Comparison of ENCODE assay signal across 11 cellular contexts in genomic region chr17:27319536-27320221, GRCh38. TPM values are rescaled to one million over a fixed set of nuclear protein-coding genes. Genes with fewer than 3 reads are reported as not detected.
DNase-seq lines count a peak whose midpoint lies in the region; ATAC-seq and FAIRE-seq lines count a peak whose summit lies in the region.
"Had no signal": no experiment of that assay in that cellular context is flagged by ENCODE, and none has a peak within 500 bp of the region (broad histone marks: within the 10 kb centered on the region; RNA-seq: fewer than 3 reads in every experiment).

No MANE protein-coding gene starts in this region.

- H3K27me3 Mint-ChIP-seq in naive thymus-derived CD4-positive, alpha-beta T cell = no peaks in the 10 kb centered on the region
- H3K27me3 Mint-ChIP-seq: activated naive CD8-positive, alpha-beta T cell treated with anti-CD3 and anti-CD28 coated beads, Interleukin-2, amount 10 ng/mL, durations not matched to agents 7 days and 5 days had no signal

- POLR2A ChIA-PET in naive thymus-derived CD4-positive, alpha-beta T cell (lab: Charles Lee) = interaction anchor here (1.1 kb wide), 1 partner anchor 25 kb away, joined by 3 read pairs; the partner anchor contains the start of gene WSB1

- no peak overlapping the region for H3K4me3 ChIP-seq in naive thymus-derived CD4-positive, alpha-beta T cell (ENCODE audit: low read length)

- H3K4me1 ChIP-seq in naive thymus-derived CD4-positive, alpha-beta T cell (ENCODE audit: control insufficient read depth in 2 of 2, insufficient read depth in 2 of 2, low read length in 2 of 2) = no peaks in the 10 kb centered on the region

- no peak for FAIRE-seq in HTR-8/SVneo (lab: Jason Lieb, UNC)
- no peak for FAIRE-seq in urothelium cell line (lab: Jason Lieb, UNC)

- peak; percentile 9 to 35 for DNase-seq in AML-193 (lab: John Stamatoyannopoulos, UW)
- peak; percentile 52 for DNase-seq in NCI-H2196 treated with DMSO at 0.1 percent for 48 hours (lab: John Stamatoyannopoulos, UW; ENCODE audit: unreplicated experiment)
- DNase-seq in naive thymus-derived CD4-positive, alpha-beta T cell = no peak
- DNase-seq in NCI-H345 treated with DMSO at 0.1 percent for 48 hours (lab: John Stamatoyannopoulos, UW; ENCODE audit: unreplicated experiment) = no peak
- DNase-seq in HTR-8/SVneo (ENCODE audit: insufficient read length, low spot score) = no peak
- no peak for DNase-seq in urothelium cell line (ENCODE audit: low spot score)
- DNase-seq in SIG-M5 treated with dmso at 0.1 percent for 504 hours (lab: John Stamatoyannopoulos, UW; ENCODE audit: unreplicated experiment) = no peak
- DNase-seq: activated naive CD8-positive, alpha-beta T cell treated with anti-CD3 and anti-CD28 coated beads, Interleukin-2, amount 10 ng/mL, durations not matched to agents 7 days and 5 days; GF-D8; stimulated activated CD4-positive, alpha-beta T cell treated with anti-CD3 and anti-CD28 coated beads, Interleukin-4, amount 100 ng/mL, for 24 hours had no signal

- H3K9me3 Mint-ChIP-seq in naive thymus-derived CD4-positive, alpha-beta T cell = no peaks in the 10 kb centered on the region
- H3K9me3 Mint-ChIP-seq: activated naive CD8-positive, alpha-beta T cell treated with anti-CD3 and anti-CD28 coated beads, Interleukin-2, amount 10 ng/mL, durations not matched to agents 7 days and 5 days had no signal

- intact Hi-C loops in naive thymus-derived CD4-positive, alpha-beta T cell (cut with micrococcal nuclease) = no loop called here

- CTCF ChIA-PET in naive thymus-derived CD4-positive, alpha-beta T cell (lab: Charles Lee) = interaction anchor here (0.9 kb wide), 1 partner anchor 13 kb away, joined by 4 read pairs; no protein-coding TSS in a partner anchor

- H3K27ac ChIP-seq in naive thymus-derived CD4-positive, alpha-beta T cell (ENCODE audit: low read depth, low read length) = no peak overlapping the region

- H3K36me3 ChIP-seq in naive thymus-derived CD4-positive, alpha-beta T cell (ENCODE audit: control insufficient read depth in 2 of 3, insufficient read depth in 3 of 3, low read length in 3 of 3) = peaks cover 0 to 23% (median 3%) of the 10 kb centered on the region in 3 experiments

- no peaks in the 10 kb centered on the region for H3K9me3 ChIP-seq in naive thymus-derived CD4-positive, alpha-beta T cell (ENCODE audit: control insufficient read depth in 2 of 3, low read length in 3 of 3)

- ATAC-seq in esophagus mucosa = peak; percentile 34
- peak; percentile 21 for ATAC-seq in naive thymus-derived CD4-positive, alpha-beta T cell

- H3K27ac Mint-ChIP-seq in naive thymus-derived CD4-positive, alpha-beta T cell = peak overlapping the region in 2 of 9 donors; percentile 0 to 49
- H3K27ac Mint-ChIP-seq: activated naive CD8-positive, alpha-beta T cell treated with anti-CD3 and anti-CD28 coated beads, Interleukin-2, amount 10 ng/mL, durations not matched to agents 7 days and 5 days had no signal

- peaks cover 8 to 32% (median 16%) of the 10 kb centered on the region in 5 donors for H3K36me3 Mint-ChIP-seq in naive thymus-derived CD4-positive, alpha-beta T cell

- H3K4me1 Mint-ChIP-seq in naive thymus-derived CD4-positive, alpha-beta T cell = peaks cover 0 to 6% (median 0%) of the 10 kb centered on the region in 7 donors

- no peaks in the 10 kb centered on the region for H3K27me3 ChIP-seq in naive thymus-derived CD4-positive, alpha-beta T cell (ENCODE audit: control insufficient read depth in 2 of 2, insufficient read depth in 2 of 2, low read length in 2 of 2)

- H3K4me3 Mint-ChIP-seq in naive thymus-derived CD4-positive, alpha-beta T cell = no peak overlapping the region
- H3K4me3 Mint-ChIP-seq: activated naive CD8-positive, alpha-beta T cell treated with anti-CD3 and anti-CD28 coated beads, Interleukin-2, amount 10 ng/mL, durations not matched to agents 7 days and 5 days had no signal

RNA-seq across cellular contexts. Expression of gene WSB1, which starts 25.8 kb away (rescaled TPM):
- total RNA-seq in esophagus mucosa = 79.4 TPM
- 100 to 1,000 TPM; 110 to 185 (median 134) TPM for total RNA-seq in naive thymus-derived CD4-positive, alpha-beta T cell
- polyA plus RNA-seq in naive thymus-derived CD4-positive, alpha-beta T cell = 100 to 1,000 TPM; 170 to 204 TPM

Comparison
In these comparisons a context has a peak if more than half of its experiments do, and no peak if none do; other contexts are left out.
1. DNase-seq: peak in AML-193 (2 of 2) and NCI-H2196 treated with DMSO at 0.1 percent for 48 hours (single experiment); none in naive thymus-derived CD4-positive, alpha-beta T cell (0 of 9), NCI-H345 treated with DMSO at 0.1 percent for 48 hours (single experiment), HTR-8/SVneo (single experiment), urothelium cell line (single experiment) and SIG-M5 treated with dmso at 0.1 percent for 504 hours (single experiment).